In genomic region chr5:142637871-142638270, GRCh38 we compare ENCODE assay signal across 23 cellular contexts. TPM values are rescaled to one million over a fixed set of nuclear protein-coding genes. Genes with fewer than 3 reads are reported as not detected.
"Had no signal": no experiment of that assay in that cellular context is flagged by ENCODE, and none has a peak within 500 bp of the region (broad histone marks: within the 10 kb centered on the region; RNA-seq: fewer than 3 reads in every experiment).

No MANE protein-coding gene starts in this region.

- ATAC-seq: activated T-cell treated with anti-CD3 and anti-CD28 coated beads, Interleukin-2, amount 50 U/mL, for 4 hours; esophagus mucosa; left lobe of liver; naive thymus-derived CD8-positive, alpha-beta T cell; right cardiac atrium; stimulated activated naive CD8-positive, alpha-beta T cell treated with anti-CD3 and anti-CD28 coated beads, Interleukin-15, Interleukin-2, amounts not matched to agents 100 U/mL and 50 U/mL, for 24 hours; T-helper 17 cell had no signal

- DNase-seq: activated CD4-positive, alpha-beta T cell treated with anti-CD3 and anti-CD28 coated beads for 4 hours; activated CD4-positive, alpha-beta T cell treated with anti-CD3 and anti-CD28 coated beads, Interleukin-2, amount 50 U/mL, for 48 hours; activated CD4-positive, CD25-positive, alpha-beta regulatory T cell; activated CD8-positive, alpha-beta memory T cell treated with anti-CD3 and anti-CD28 coated beads, Interleukin-2, amount 50 U/mL, for 48 hours; activated naive CD4-positive, alpha-beta T cell; activated naive CD8-positive, alpha-beta T cell treated with anti-CD3 and anti-CD28 coated beads, Interleukin-2, amount 10 ng/mL, durations not matched to agents 7 days and 5 days; activated T-cell treated with anti-CD3 and anti-CD28 coated beads, Interleukin-2, amount 50 U/mL, for 4 hours; amniotic stem cell; cerebellar nuclear complex; effector memory CD4-positive, alpha-beta T cell; foreskin melanocyte; immature natural killer cell; naive thymus-derived CD8-positive, alpha-beta T cell; right cardiac atrium; stimulated activated CD4-positive, alpha-beta T cell treated with anti-CD3 and anti-CD28 coated beads, Interleukin-12 subunit alpha, Interleukin-12 subunit beta, amount 100 ng/mL, for 4 hours; stimulated activated CD4-positive, alpha-beta T cell treated with anti-CD3 and anti-CD28 coated beads, Interleukin-4, amount 100 ng/mL, for 4 hours; stimulated activated naive CD8-positive, alpha-beta T cell treated with anti-CD3 and anti-CD28 coated beads, Interleukin-15, Interleukin-2, amounts not matched to agents 100 U/mL and 50 U/mL, for 24 hours; T-helper 17 cell; upper lobe of left lung had no signal

RNA-seq across cellular contexts. Expression of gene FGF1, which starts 48.0 kb away (rescaled TPM):
- total RNA-seq: activated CD8-positive, alpha-beta memory T cell treated with anti-CD3 and anti-CD28 coated beads for 36 hours; activated naive CD8-positive, alpha-beta T cell treated with anti-CD3 and anti-CD28 coated beads, Interleukin-2, amount 10 ng/mL, durations not matched to agents 7 days and 5 days; activated T-cell treated with anti-CD3 and anti-CD28 coated beads, Interleukin-2, amount 50 U/mL, for 4 hours; activated T-helper 2 cell treated with anti-CD3 and anti-CD28 coated beads, Interferon-gamma antibody, Interleukin-2, Interleukin-4, amounts not matched to agents 10 μg/mL and 5 μg/mL and 100 μg/mL, durations not matched to agents 14 hours and 24 hours and 36 hours; naive thymus-derived CD8-positive, alpha-beta T cell; T-helper 17 cell had no signal
- polyA plus RNA-seq: immature natural killer cell; naive thymus-derived CD8-positive, alpha-beta T cell had no signal
